In the genomic region with DNA sequence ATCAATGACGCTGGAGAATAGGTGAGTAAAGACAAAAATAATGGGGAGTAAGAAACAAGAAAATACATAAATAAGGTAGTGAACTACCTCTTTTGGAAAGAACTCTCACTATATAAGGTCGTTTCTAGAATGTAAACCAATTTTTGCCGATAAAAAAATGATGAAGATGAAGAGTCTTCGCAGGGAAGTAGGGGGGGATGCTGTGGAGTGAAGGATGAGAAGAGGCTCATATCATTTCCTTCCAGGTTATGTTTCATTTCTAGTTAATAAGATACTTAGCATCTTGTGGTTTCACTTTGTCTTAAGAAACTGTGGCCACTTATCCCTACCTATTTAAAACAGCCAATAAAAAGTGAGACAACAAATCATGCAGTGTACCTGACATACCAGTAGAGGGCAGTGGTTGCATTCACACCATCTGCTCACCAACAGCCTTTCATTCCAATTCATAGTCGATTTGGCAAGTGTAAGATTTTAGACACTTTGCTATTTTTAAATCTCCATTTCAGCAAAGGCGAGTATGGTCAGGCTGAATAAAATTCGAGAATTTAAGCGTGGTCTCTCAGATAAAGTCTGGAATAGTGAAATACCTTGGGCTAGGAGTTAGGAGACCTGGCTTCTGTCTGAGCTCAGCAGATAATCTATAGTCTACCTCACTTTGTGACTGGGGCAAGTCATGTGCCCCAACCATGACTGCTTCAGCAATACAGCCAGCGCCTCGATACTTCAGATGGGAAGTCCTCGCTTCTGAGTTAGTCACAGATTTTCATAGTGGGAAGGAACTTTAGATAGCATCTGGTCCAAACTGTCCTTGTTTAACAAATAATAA, we compare ENCODE assay signal across 1 cellular context.
A peak's percentile ranks its signal among the peaks of the same experiment; 100 is the strongest.
TF ChIP-seq lines count a peak whose summit lies in the region.

No MANE protein-coding gene starts in this region.

TF ChIP-seq in HepG2, 621 proteins besides CTCF, POLR2A, EP300 and RAD21 (continued from another document):
- TF ChIP-seq TEAD3 (CRISPR knock-in tag; optimal IDR thresholded peaks at IDR 0.05; ENCODE audit: borderline replicate concordance) = peak; percentile 66
- TF ChIP-seq, protein P1, sequence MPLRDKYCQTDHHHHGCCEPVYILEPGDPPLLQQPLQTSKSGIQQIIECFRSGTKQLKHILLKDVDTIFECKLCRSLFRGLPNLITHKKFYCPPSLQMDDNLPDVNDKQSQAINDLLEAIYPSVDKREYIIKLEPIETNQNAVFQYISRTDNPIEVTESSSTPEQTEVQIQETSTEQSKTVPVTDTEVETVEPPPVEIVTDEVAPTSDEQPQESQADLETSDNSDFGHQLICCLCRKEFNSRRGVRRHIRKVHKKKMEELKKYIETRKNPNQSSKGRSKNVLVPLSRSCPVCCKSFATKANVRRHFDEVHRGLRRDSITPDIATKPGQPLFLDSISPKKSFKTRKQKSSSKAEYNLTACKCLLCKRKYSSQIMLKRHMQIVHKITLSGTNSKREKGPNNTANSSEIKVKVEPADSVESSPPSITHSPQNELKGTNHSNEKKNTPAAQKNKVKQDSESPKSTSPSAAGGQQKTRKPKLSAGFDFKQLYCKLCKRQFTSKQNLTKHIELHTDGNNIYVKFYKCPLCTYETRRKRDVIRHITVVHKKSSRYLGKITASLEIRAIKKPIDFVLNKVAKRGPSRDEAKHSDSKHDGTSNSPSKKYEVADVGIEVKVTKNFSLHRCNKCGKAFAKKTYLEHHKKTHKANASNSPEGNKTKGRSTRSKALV (CRISPR knock-in tag; IDR thresholded peaks at IDR 0.05) = no peak
- TF ChIP-seq, protein P2, sequence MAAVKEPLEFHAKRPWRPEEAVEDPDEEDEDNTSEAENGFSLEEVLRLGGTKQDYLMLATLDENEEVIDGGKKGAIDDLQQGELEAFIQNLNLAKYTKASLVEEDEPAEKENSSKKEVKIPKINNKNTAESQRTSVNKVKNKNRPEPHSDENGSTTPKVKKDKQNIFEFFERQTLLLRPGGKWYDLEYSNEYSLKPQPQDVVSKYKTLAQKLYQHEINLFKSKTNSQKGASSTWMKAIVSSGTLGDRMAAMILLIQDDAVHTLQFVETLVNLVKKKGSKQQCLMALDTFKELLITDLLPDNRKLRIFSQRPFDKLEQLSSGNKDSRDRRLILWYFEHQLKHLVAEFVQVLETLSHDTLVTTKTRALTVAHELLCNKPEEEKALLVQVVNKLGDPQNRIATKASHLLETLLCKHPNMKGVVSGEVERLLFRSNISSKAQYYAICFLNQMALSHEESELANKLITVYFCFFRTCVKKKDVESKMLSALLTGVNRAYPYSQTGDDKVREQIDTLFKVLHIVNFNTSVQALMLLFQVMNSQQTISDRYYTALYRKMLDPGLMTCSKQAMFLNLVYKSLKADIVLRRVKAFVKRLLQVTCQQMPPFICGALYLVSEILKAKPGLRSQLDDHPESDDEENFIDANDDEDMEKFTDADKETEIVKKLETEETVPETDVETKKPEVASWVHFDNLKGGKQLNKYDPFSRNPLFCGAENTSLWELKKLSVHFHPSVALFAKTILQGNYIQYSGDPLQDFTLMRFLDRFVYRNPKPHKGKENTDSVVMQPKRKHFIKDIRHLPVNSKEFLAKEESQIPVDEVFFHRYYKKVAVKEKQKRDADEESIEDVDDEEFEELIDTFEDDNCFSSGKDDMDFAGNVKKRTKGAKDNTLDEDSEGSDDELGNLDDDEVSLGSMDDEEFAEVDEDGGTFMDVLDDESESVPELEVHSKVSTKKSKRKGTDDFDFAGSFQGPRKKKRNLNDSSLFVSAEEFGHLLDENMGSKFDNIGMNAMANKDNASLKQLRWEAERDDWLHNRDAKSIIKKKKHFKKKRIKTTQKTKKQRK (IDR thresholded peaks at IDR 0.05; ENCODE audit: low read length) = no peak
- TF ChIP-seq, protein P3, sequence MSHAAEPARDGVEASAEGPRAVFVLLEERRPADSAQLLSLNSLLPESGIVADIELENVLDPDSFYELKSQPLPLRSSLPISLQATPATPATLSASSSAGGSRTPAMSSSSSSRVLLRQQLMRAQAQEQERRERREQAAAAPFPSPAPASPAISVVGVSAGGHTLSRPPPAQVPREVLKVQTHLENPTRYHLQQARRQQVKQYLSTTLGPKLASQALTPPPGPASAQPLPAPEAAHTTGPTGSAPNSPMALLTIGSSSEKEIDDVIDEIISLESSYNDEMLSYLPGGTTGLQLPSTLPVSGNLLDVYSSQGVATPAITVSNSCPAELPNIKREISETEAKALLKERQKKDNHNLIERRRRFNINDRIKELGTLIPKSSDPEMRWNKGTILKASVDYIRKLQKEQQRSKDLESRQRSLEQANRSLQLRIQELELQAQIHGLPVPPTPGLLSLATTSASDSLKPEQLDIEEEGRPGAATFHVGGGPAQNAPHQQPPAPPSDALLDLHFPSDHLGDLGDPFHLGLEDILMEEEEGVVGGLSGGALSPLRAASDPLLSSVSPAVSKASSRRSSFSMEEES (CRISPR knock-in tag; IDR thresholded peaks at IDR 0.05) = 0 out of 2 replicates have a peak, but pooled peaks have one; percentile 24
- TF ChIP-seq, protein P4, sequence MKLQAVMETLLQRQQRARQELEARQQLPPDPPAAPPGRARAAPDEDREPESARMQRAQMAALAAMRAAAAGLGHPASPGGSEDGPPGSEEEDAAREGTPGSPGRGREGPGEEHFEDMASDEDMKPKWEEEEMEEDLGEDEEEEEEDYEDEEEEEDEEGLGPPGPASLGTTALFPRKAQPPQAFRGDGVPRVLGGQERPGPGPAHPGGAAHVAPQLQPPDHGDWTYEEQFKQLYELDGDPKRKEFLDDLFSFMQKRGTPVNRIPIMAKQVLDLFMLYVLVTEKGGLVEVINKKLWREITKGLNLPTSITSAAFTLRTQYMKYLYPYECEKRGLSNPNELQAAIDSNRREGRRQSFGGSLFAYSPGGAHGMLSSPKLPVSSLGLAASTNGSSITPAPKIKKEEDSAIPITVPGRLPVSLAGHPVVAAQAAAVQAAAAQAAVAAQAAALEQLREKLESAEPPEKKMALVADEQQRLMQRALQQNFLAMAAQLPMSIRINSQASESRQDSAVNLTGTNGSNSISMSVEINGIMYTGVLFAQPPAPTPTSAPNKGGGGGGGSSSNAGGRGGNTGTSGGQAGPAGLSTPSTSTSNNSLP (IDR thresholded peaks at IDR 0.05; ENCODE audit: low read depth, low read length) = peak; percentile 67
TF ChIP-seq in HepG2: peak in this region for 9.
